ENCODE assay signal across 15 cellular contexts in the genomic region with DNA sequence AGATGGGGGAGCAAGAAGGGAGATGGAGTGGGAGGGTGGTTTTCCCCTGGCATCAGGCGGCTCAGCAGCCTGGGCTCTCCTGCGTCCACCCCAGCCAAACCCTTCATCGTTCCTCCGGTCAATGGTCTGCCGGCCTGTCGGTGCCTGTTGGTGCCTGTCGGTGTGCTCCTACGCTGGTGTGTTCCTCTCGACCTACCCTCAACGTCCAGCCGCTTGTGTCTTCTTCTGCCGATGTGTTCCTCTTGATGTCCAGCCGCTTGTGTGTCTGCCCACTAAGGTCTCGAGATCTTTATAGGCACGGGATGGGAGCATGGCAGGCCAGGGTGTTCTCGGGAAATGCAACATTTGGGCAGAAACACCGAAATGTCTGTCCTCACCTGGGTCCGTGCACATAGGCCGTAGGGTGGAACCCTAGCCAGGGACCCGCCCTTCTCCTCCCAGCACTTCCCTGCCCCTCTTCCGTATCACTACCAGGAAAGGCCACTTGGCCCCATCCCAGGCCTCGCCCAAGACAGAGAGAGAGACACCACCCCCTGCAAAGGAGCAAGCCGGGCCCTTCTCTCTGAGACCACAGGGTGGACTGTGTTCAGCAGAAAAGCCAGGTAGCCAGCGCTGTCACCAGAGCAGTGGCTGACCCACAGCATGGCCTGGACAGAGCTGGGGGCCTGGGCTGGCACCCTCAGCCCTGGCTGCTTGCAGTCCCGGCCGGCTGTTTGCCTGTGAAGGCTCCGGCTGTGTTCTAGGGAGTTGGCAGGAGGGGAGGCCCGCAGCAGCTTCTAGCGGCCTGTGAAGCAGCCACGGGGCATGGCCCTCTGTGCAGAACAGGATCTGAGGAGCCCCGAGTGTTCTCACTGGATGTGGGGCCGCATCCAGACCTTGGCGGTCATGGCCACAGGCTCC.
DNase-seq lines count a peak whose midpoint lies in the region; ATAC-seq, FAIRE-seq and TF ChIP-seq lines count a peak whose summit lies in the region.
"Had no signal": no experiment of that assay in that cellular context is flagged by ENCODE, and none has a peak within 500 bp of the region (broad histone marks: within the 10 kb centered on the region; RNA-seq: fewer than 3 reads in every experiment).

No MANE protein-coding gene starts in this region.

- H3K36me3 ChIP-seq in heart left ventricle, result no peaks in the 10 kb centered on the region

- no peak overlapping the region for H3K4me3 ChIP-seq in heart left ventricle

- no peak for TF ChIP-seq CTCF in GM13976 (IDR thresholded peaks at IDR 0.05; ENCODE audit: borderline replicate concordance, control extremely low read depth, extremely low read depth, insufficient read depth, missing control alignments)
- no peak for TF ChIP-seq CTCF in activated B cell treated with CpG ODN at 0.5 μM for 24 hours (IDR thresholded peaks at IDR 0.05)
- no peak for TF ChIP-seq CTCF in heart left ventricle (IDR thresholded peaks at IDR 0.05)
- no peak for TF ChIP-seq CTCF in osteocyte (IDR thresholded peaks at IDR 0.05)

- H3K27me3 Mint-ChIP-seq in activated B cell treated with CpG ODN at 0.5 μM for 24 hours (no peaks in the 10 kb centered on the region), osteocyte (ENCODE audit: unreplicated experiment) (peaks cover 22% of the 10 kb centered on the region)

- H3K27ac ChIP-seq in heart left ventricle, result no peak overlapping the region

- H3K27ac Mint-ChIP-seq in activated B cell treated with CpG ODN at 0.5 μM for 24 hours (no peak overlapping the region), osteocyte (ENCODE audit: unreplicated experiment) (no peak overlapping the region)
- H3K27ac Mint-ChIP-seq: activated T-helper 2 cell treated with anti-CD3 and anti-CD28 coated beads, Interferon-gamma antibody, Interleukin-2, Interleukin-4, amounts not matched to agents 10 μg/mL and 5 μg/mL and 100 μg/mL, durations not matched to agents 14 hours and 24 hours and 36 hours; B cell had no signal

- H3K4me1 ChIP-seq in heart left ventricle, result peaks cover 0 to 4% (median 0%) of the 10 kb centered on the region in 12 donors

- ATAC-seq in activated B cell treated with CpG ODN at 0.5 μM for 24 hours (ENCODE audit: low read depth), result no peak
- peak in 1 of 4 donors; percentile 35 for ATAC-seq in heart left ventricle
- no peak for ATAC-seq in GM21717 (IDR thresholded peaks at IDR 0.05; ENCODE audit: unreplicated experiment)
- ATAC-seq in HG03378 (IDR thresholded peaks at IDR 0.05; ENCODE audit: unreplicated experiment), result no peak

- peaks cover 0 to 17% (median 4%) of the 10 kb centered on the region in 12 donors for H3K9me3 ChIP-seq in heart left ventricle

- 92 to 98% (median 95%) methylated on average over 30 to 33 of the region's 33 CpGs for WGBS in heart left ventricle, 4 donors

- H3K4me1 Mint-ChIP-seq in activated B cell treated with CpG ODN at 0.5 μM for 24 hours, result no peaks in the 10 kb centered on the region
- H3K4me1 Mint-ChIP-seq in osteocyte (ENCODE audit: unreplicated experiment), result peaks cover 6% of the 10 kb centered on the region
- H3K4me1 Mint-ChIP-seq: B cell had no signal

- POLR2A ChIA-PET in activated B cell treated with CpG ODN at 0.5 μM for 24 hours (lab: Charles Lee), result no interaction called here

- intact Hi-C loops in activated B cell treated with CpG ODN at 0.5 μM for 24 hours (cut with micrococcal nuclease) (no loop called here), heart left ventricle (cut with DNase I) (no loop called here)

- CTCF ChIA-PET in activated B cell treated with CpG ODN at 0.5 μM for 24 hours (lab: Charles Lee), result no interaction called here

- H3K4me3 Mint-ChIP-seq in activated B cell treated with CpG ODN at 0.5 μM for 24 hours, result no peak overlapping the region
- no peak overlapping the region for H3K4me3 Mint-ChIP-seq in osteocyte (ENCODE audit: unreplicated experiment)
- H3K4me3 Mint-ChIP-seq: B cell had no signal

- H3K9me3 Mint-ChIP-seq in activated B cell treated with CpG ODN at 0.5 μM for 24 hours, result peaks cover 9% of the 10 kb centered on the region
- peaks cover 16% of the 10 kb centered on the region for H3K9me3 Mint-ChIP-seq in osteocyte (ENCODE audit: unreplicated experiment)

- H3K36me3 Mint-ChIP-seq in activated B cell treated with CpG ODN at 0.5 μM for 24 hours (ENCODE audit: low read depth), result peaks cover 12% of the 10 kb centered on the region
- H3K36me3 Mint-ChIP-seq in osteocyte (ENCODE audit: unreplicated experiment), result no peaks in the 10 kb centered on the region

- no peak for FAIRE-seq in GM12892 (lab: Jason Lieb, UNC)

- TF ChIP-seq POLR2A in heart left ventricle (IDR thresholded peaks at IDR 0.05) (no peak), GM12892 (IDR thresholded peaks at IDR 0.05; ENCODE audit: low read depth, low read length) (no peak)

- H3K27me3 ChIP-seq in heart left ventricle, result no peaks in the 10 kb centered on the region

- DNase-seq in GM13976 (ENCODE audit: low spot score) (peak; percentile 22), activated B cell treated with CpG ODN at 0.5 μM for 24 hours (peak; percentile 9), heart left ventricle (peak in 4 of 5 donors; percentile 5 to 40 (median 16)), osteocyte (ENCODE audit: extremely low spot score, unreplicated experiment) (peak; percentile 82), GM12892 (ENCODE audit: insufficient read length) (no peak), retina (no peak)
- DNase-seq: hypothalamus; KG1; NCI-H1436; NCI-H345; stimulated activated CD4-positive, alpha-beta T cell treated with anti-CD3 and anti-CD28 coated beads, Interleukin-1b, Interleukin-23, amount 100 ng/mL, for 48 hours had no signal

- in situ Hi-C loops in GM13976 (cut with MboI; ENCODE audit: low sequenced_read_pairs, unreplicated experiment), result loop anchor here (25.0 kb wide), 1 partner anchor 199 kb away; no protein-coding TSS in a partner anchor

Comparison
In these comparisons a context has a peak if more than half of its experiments do, and no peak if none do; other contexts are left out.
1. DNase-seq: peak in GM13976 (single experiment), activated B cell treated with CpG ODN at 0.5 μM for 24 hours (single experiment), heart left ventricle (4 of 5) and osteocyte (single experiment); none in GM12892 (single experiment) and retina (single experiment).